13 cellular contexts compared by ENCODE assay signal in genomic region chr3:117018622-117019021, GRCh38.
"Had no signal": no experiment of that assay in that cellular context is flagged by ENCODE, and none has a peak within 500 bp of the region (broad histone marks: within the 10 kb centered on the region; RNA-seq: fewer than 3 reads in every experiment).

No MANE protein-coding gene starts in this region.

- H3K27me3 ChIP-seq: cardiac muscle cell, esophagus muscularis mucosa, neural progenitor cell, SJSA1, testis had no signal

- H3K4me2 ChIP-seq: neural progenitor cell had no signal

- H3K4me3 ChIP-seq: cardiac muscle cell, esophagus muscularis mucosa, lower lobe of right lung, neural progenitor cell, SJSA1, skin epidermis, testis had no signal

- H3K27ac ChIP-seq: cardiac muscle cell, esophagus muscularis mucosa, lower lobe of right lung, neural progenitor cell, SJSA1, skin epidermis, testis had no signal

- H3K36me3 ChIP-seq: cardiac muscle cell, esophagus muscularis mucosa, lower lobe of right lung, neural progenitor cell, SJSA1 had no signal

- DNase-seq: activated effector memory CD4-positive, alpha-beta T cell treated with Interleukin-2 at 50 U/mL for 16 hours; activated naive CD4-positive, alpha-beta T cell treated with anti-CD3 and anti-CD28 coated beads, Interleukin-2, amount 50 U/mL, for 16 hours; activated T-cell treated with anti-CD3 and anti-CD28 coated beads, Interleukin-2, amount 50 U/mL, for 24 hours; effector CD4-positive, alpha-beta T cell; lower lobe of right lung; stimulated activated CD4-positive, alpha-beta T cell treated with anti-CD3 and anti-CD28 coated beads, Interleukin-4, amount 100 ng/mL, for 4 hours had no signal

- H3K9me3 ChIP-seq: esophagus muscularis mucosa, lower lobe of right lung, SJSA1, testis had no signal

- FAIRE-seq: colon had no signal

- H3K9ac ChIP-seq: neural progenitor cell had no signal
